8 cellular contexts compared by ENCODE assay signal in genomic region chr15:73051402-73051810, GRCh38. TPM values are rescaled to one million over a fixed set of nuclear protein-coding genes. Genes with fewer than 3 reads are reported as not detected.
DNase-seq lines count a peak whose midpoint lies in the region; TF ChIP-seq lines count a peak whose summit lies in the region.

No MANE protein-coding gene starts in this region.

- H3K9me2 ChIP-seq in PC-9 (ENCODE audit: insufficient read depth), result no peaks in the 10 kb centered on the region

- no peaks in the 10 kb centered on the region for H4K20me1 ChIP-seq in PC-9 (ENCODE audit: insufficient read depth)

- no peak overlapping the region for H3K27ac ChIP-seq in PC-9
- peak overlapping the region; percentile 88 for H3K27ac ChIP-seq in muscle layer of colon (ENCODE audit: low read depth, low read length)

- H3K36me3 ChIP-seq in PC-9 (ENCODE audit: low read depth), result no peaks in the 10 kb centered on the region
- H3K36me3 ChIP-seq in endocrine pancreas (ENCODE audit: control insufficient read depth, insufficient read depth, low read length), result no peaks in the 10 kb centered on the region
- H3K36me3 ChIP-seq in muscle layer of colon (ENCODE audit: insufficient read depth, low read length), result no peaks in the 10 kb centered on the region

- H3K9me3 ChIP-seq in PC-9 (ENCODE audit: insufficient read depth, low read depth) (no peaks in the 10 kb centered on the region), endocrine pancreas (ENCODE audit: control insufficient read depth, low read length) (no peaks in the 10 kb centered on the region), muscle layer of colon (ENCODE audit: low read length) (no peaks in the 10 kb centered on the region)

- no peaks in the 10 kb centered on the region for H3K79me2 ChIP-seq in PC-9 (ENCODE audit: low read depth)

- no peaks in the 10 kb centered on the region for H3F3A ChIP-seq in PC-9 (ENCODE audit: insufficient read depth, low read depth)

- peak overlapping the region; percentile 93 for H2AFZ ChIP-seq in PC-9

- H3K27me3 ChIP-seq in PC-9 (ENCODE audit: insufficient read depth, low read depth) (peaks cover 29% of the 10 kb centered on the region), endocrine pancreas (ENCODE audit: control insufficient read depth, insufficient read depth, low read length) (no peaks in the 10 kb centered on the region), muscle layer of colon (ENCODE audit: control insufficient read depth in 1 of 2, insufficient read depth in 2 of 2, low read length in 2 of 2) (no peaks in the 10 kb centered on the region)

- TF ChIP-seq CTCF in PC-9 (conservative IDR thresholded peaks at IDR 0.05), result no peak

- H3K4me3 ChIP-seq in PC-9 (peak overlapping the region; percentile 93), endocrine pancreas (ENCODE audit: control insufficient read depth, insufficient read depth, low read length) (peak overlapping the region; percentile 79), muscle layer of colon (ENCODE audit: low read depth in 1 of 2, low read length in 2 of 2) (peak overlapping the region; percentile 61 to 75)

- POLR2A ChIA-PET in PC-9 (lab: Charles Lee; ENCODE audit: unreplicated experiment), result no interaction called here

- peak overlapping the region; percentile 93 for H3K9ac ChIP-seq in endocrine pancreas (ENCODE audit: control insufficient read depth, insufficient read depth, low read length)
- H3K9ac ChIP-seq in muscle layer of colon (ENCODE audit: low read length), result peak overlapping the region; percentile 31

- intact Hi-C loops in PC-9 (cut with micrococcal nuclease; ENCODE audit: unreplicated experiment), result no loop called here

- no TSS peak for BruUV-seq in PC-9 (replicated peaks; lab: Mats Ljungman, UMichigan)

- peak overlapping the region; percentile 84 for H3K4me2 ChIP-seq in PC-9

- 0 out of 2 replicates have a peak, but pooled peaks cover 4% of the 10 kb centered on the region for H3K4me1 ChIP-seq in PC-9 (replicated peaks; ENCODE audit: insufficient read depth)
- peaks cover 18% of the 10 kb centered on the region for H3K4me1 ChIP-seq in endocrine pancreas (ENCODE audit: control insufficient read depth, insufficient read depth, low read length)
- H3K4me1 ChIP-seq in muscle layer of colon (ENCODE audit: insufficient read depth, low read length), result peaks cover 5% of the 10 kb centered on the region

- DNase-seq in NCI-H748 (lab: John Stamatoyannopoulos, UW; ENCODE audit: unreplicated experiment), result peak; percentile 31
- no peak for DNase-seq in NCI-H748 treated with DMSO at 0.1 percent for 48 hours (lab: John Stamatoyannopoulos, UW)
- no peak for DNase-seq in PC-9
- no peak for DNase-seq in A172 (ENCODE audit: low spot score)
- no peak for DNase-seq in NK-92 (lab: John Stamatoyannopoulos, UW; ENCODE audit: unreplicated experiment)
- DNase-seq in DMS 273 treated with DMSO at 0.1 percent for 48 hours (lab: John Stamatoyannopoulos, UW), result no peak

- CTCF ChIA-PET in PC-9 (lab: Charles Lee), result no interaction called here

RNA-seq across cellular contexts. Expression of gene NEO1, which starts 0.9 kb away (rescaled TPM):
- 4.1 and 5.2 TPM in 2 replicates for total RNA-seq in PC-9 (2021)
- total RNA-seq in A172 (2014; rRNA removed; shearing (Covaris generic)), result 3.8 and 7.3 TPM in 2 replicates
